ENCODE assay signal across 19 cellular contexts in the genomic region with DNA sequence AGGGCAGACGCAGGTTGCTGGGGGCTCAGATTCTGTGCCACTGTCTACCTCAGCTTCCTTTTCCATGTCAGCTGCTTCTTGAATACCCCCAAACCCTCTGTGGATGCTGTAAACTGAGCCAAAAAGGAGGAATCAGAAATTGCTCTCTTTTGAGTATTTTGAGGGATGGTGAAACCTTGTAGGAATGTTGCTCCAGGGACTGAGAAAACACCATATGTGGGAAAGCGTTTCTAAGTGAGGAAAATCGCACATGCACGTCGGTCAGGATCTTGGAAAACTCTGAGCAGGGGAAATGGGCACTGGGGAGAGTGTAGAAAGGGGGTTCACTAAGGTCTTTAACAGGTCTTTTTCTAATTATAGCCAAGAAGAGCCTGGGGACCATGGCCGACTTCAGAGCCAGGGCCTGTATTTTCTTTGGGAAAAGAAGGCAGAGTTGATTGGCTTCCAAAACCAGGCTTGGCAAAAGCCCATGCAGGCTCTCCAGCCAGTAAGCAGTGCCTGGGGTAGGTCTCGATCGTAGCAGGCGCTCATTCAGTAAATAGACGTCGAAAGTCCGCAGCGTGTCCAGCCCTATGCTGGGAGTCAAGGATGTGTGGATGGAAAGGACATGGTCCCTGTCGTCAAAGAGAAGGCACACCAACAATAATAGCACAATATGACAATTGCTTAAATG. TPM values are rescaled to one million over a fixed set of nuclear protein-coding genes. Genes with fewer than 3 reads are reported as not detected.
DNase-seq lines count a peak whose midpoint lies in the region; ATAC-seq and TF ChIP-seq lines count a peak whose summit lies in the region.
"Had no signal": no experiment of that assay in that cellular context is flagged by ENCODE, and none has a peak within 500 bp of the region (broad histone marks: within the 10 kb centered on the region; RNA-seq: fewer than 3 reads in every experiment).

No MANE protein-coding gene starts in this region.

- BruUV-seq in IMR-90 (replicated peaks; lab: Mats Ljungman, UMichigan) = no TSS peak

- H3K9me3 ChIP-seq in IMR-90 (ENCODE audit: control insufficient read depth, insufficient read depth, low read length) (no peaks in the 10 kb centered on the region), mesenchymal stem cell (ENCODE audit: control insufficient read depth, low read length) (no peaks in the 10 kb centered on the region)
- H3K9me3 ChIP-seq: BLaER1 treated with 17β-estradiol and CSF1 and Interleukin-3, amounts not matched to agents 10 nM and 100 nM; Caco-2 had no signal

- 94% methylated on average over 5 of the region's 14 CpGs; no CpG with 5 or more reads in 1 of the 2 experiments for WGBS in IMR-90 (ENCODE audit: extremely low coverage in 2 of 2, insufficient read length in 1 of 2), 2 experiments
- WGBS in mesenchymal stem cell = 91% methylated on average over 13 of the region's 14 CpGs

- peak overlapping the region; percentile 41; the same call in 1 of the 2 replicates for H4K91ac ChIP-seq in IMR-90 (ENCODE audit: insufficient read depth, low read depth, low read length)
- H4K91ac ChIP-seq in mesenchymal stem cell (ENCODE audit: low read length) = no peak overlapping the region

- no peak for TF ChIP-seq POLR2A in IMR-90 (IDR thresholded peaks at IDR 0.05; ENCODE audit: low read depth, low read length)

- H3K23ac ChIP-seq in IMR-90 (ENCODE audit: low read depth, low read length) (peak overlapping the region; percentile 2; the same call in 1 of the 2 replicates), mesenchymal stem cell (ENCODE audit: low read length in 2 of 2) (no peak overlapping the region)

- H4K8ac ChIP-seq in IMR-90 (ENCODE audit: low read depth in 2 of 2, low read length in 2 of 2) (peak overlapping the region; percentile 46 to 92; a peak in 3 of 4 replicates), mesenchymal stem cell (ENCODE audit: low read length) (no peak overlapping the region)

- CTCF ChIA-PET in IMR-90 (lab: Yijun Ruan, JAX) = interaction anchor here (0.6 to 0.9 kb wide), 2 partner anchors 48 to 61 kb away, joined by 3 read pairs; no protein-coding TSS in a partner anchor
- CTCF ChIA-PET in HEK293T (lab: Yijun Ruan, JAX) = no interaction called here

- H3K36me3 ChIP-seq in IMR-90 (ENCODE audit: control insufficient read depth, insufficient read depth, low read length) (peaks cover 25% of the 10 kb centered on the region), mesenchymal stem cell (ENCODE audit: control insufficient read depth in 1 of 2, insufficient read depth in 2 of 2, low read depth in 1 of 2, low read length in 2 of 2) (no peaks in the 10 kb centered on the region)
- H3K36me3 ChIP-seq: BLaER1 treated with 17β-estradiol and CSF1 and Interleukin-3, amounts not matched to agents 10 nM and 100 nM had no signal

- H3K14ac ChIP-seq in IMR-90 (replicated peaks; ENCODE audit: low read depth, low read length) (peak overlapping the region; percentile 93), mesenchymal stem cell (ENCODE audit: low read length in 2 of 2) (no peak overlapping the region)

- H3K9me3 Mint-ChIP-seq in chondrocyte (ENCODE audit: low read depth) = no peaks in the 10 kb centered on the region

- no peak for TF ChIP-seq RAD21 in IMR-90 (IDR thresholded peaks at IDR 0.05; ENCODE audit: low read length)

- H2AFZ ChIP-seq in IMR-90 (replicated peaks; ENCODE audit: low read length, poor library complexity) (no peak overlapping the region), mesenchymal stem cell (ENCODE audit: low read depth, low read length) (no peak overlapping the region)

- H4K5ac ChIP-seq in IMR-90 (ENCODE audit: low read depth, low read length) = peak overlapping the region; percentile 65

- no peak overlapping the region for H2AK9ac ChIP-seq in IMR-90 (replicated peaks; ENCODE audit: low read depth, low read length, poor library complexity)

- H3K18ac ChIP-seq in IMR-90 (ENCODE audit: low read depth, low read length) = peak overlapping the region; percentile 92
- H3K18ac ChIP-seq in mesenchymal stem cell (ENCODE audit: low read depth in 1 of 2, low read length in 2 of 2) = peak overlapping the region in 1 of 2 experiments; percentile 11

- H2BK120ac ChIP-seq in IMR-90 (ENCODE audit: low read depth, low read length) (peak overlapping the region; percentile 96), mesenchymal stem cell (ENCODE audit: low read depth, low read length) (no peak overlapping the region)

- peak overlapping the region; percentile 98 for H2BK5ac ChIP-seq in IMR-90 (ENCODE audit: low read depth, low read length, poor library complexity, severe bottlenecking)
- no peak overlapping the region for H2BK5ac ChIP-seq in mesenchymal stem cell (ENCODE audit: low read depth, low read length, poor library complexity, severe bottlenecking)

- dilution Hi-C loops in IMR-90 (cut with HindIII; ENCODE audit: low sequenced_read_pairs, unreplicated experiment) = no loop called here

- H3K4me1 ChIP-seq in IMR-90 (ENCODE audit: control insufficient read depth, insufficient read depth, low read length) = peaks cover 40% of the 10 kb centered on the region
- H3K4me1 ChIP-seq in mesenchymal stem cell (ENCODE audit: control insufficient read depth, insufficient read depth, low read depth, low read length) = no peaks in the 10 kb centered on the region
- H3K4me1 ChIP-seq: BLaER1 treated with 17β-estradiol and CSF1 and Interleukin-3, amounts not matched to agents 10 nM and 100 nM; Caco-2 had no signal

- peak overlapping the region; percentile 96; the same call in 1 of the 2 replicates for H2BK20ac ChIP-seq in IMR-90 (ENCODE audit: low read depth, low read length)

- H3K4me1 Mint-ChIP-seq in chondrocyte (ENCODE audit: low read depth) = peaks cover 25% of the 10 kb centered on the region
- H3K4me1 Mint-ChIP-seq: CD4-positive, alpha-beta memory T cell had no signal

- peak overlapping the region; percentile 30 for H3K27ac Mint-ChIP-seq in chondrocyte (ENCODE audit: unreplicated experiment)

- H3K27me3 Mint-ChIP-seq in chondrocyte (ENCODE audit: low read depth) = no peaks in the 10 kb centered on the region

- POLR2A ChIA-PET in IMR-90 (lab: Charles Lee; ENCODE audit: unreplicated experiment) = no interaction called here
- POLR2A ChIA-PET in HEK293T (lab: Yijun Ruan, JAX) = no interaction called here

- H2BK12ac ChIP-seq in mesenchymal stem cell (ENCODE audit: low read length in 2 of 2) = no peak overlapping the region

- DNase-seq in IMR-90 = no peak
- no peak for DNase-seq in chondrocyte (ENCODE audit: low spot score)
- no peak for DNase-seq in mesenchymal stem cell
- DNase-seq in ureter (ENCODE audit: low spot score) = peak; percentile 52
- DNase-seq in NCI-H1105 (lab: John Stamatoyannopoulos, UW) = no peak
- no peak for DNase-seq in T1000 (lab: John Stamatoyannopoulos, UW)
- DNase-seq in HEK293T (ENCODE audit: extremely low spot score) = no peak
- DNase-seq: Caco-2; CD4-positive, alpha-beta memory T cell; DMS 273 treated with DMSO at 0.1 percent for 48 hours; DND-41; GOT3; HCEC 1CT; NCI-H1092 treated with DMSO at 0.1 percent for 48 hours; NCI-H2081; NCI-H2171 treated with DMSO at 0.1 percent for 48 hours; NCI-H524 treated with DMSO at 0.1 percent for 48 hours had no signal

- H3K4me3 Mint-ChIP-seq in chondrocyte (ENCODE audit: unreplicated experiment) = no peak overlapping the region
- H3K4me3 Mint-ChIP-seq: CD4-positive, alpha-beta memory T cell had no signal

- no peak for ATAC-seq in IMR-90 (ENCODE audit: low read depth)

- H3K27ac ChIP-seq in IMR-90 (ENCODE audit: insufficient read depth, low read length) (peak overlapping the region; percentile 65), mesenchymal stem cell (ENCODE audit: low read length, poor library complexity, severe bottlenecking) (no peak overlapping the region)
- H3K27ac ChIP-seq: BLaER1 treated with 17β-estradiol and CSF1 and Interleukin-3, amounts not matched to agents 10 nM and 100 nM; KMS-11 had no signal

- in situ Hi-C loops in IMR-90 (cut with MboI; ENCODE audit: low sequenced_read_pairs) = no loop called here

- H3K4me3 ChIP-seq in IMR-90 (ENCODE audit: insufficient read depth, low read depth, low read length) (no peak overlapping the region), mesenchymal stem cell (ENCODE audit: insufficient read depth in 1 of 2, low read depth in 1 of 2, low read length in 2 of 2) (no peak overlapping the region)
- H3K4me3 ChIP-seq: BLaER1 treated with 17β-estradiol and CSF1 and Interleukin-3, amounts not matched to agents 10 nM and 100 nM had no signal

- no peak for TF ChIP-seq CTCF in IMR-90 (conservative IDR thresholded peaks at IDR 0.05; ENCODE audit: low read depth, low read length)
- no peak for TF ChIP-seq CTCF in chondrocyte (IDR thresholded peaks at IDR 0.05)

- H3K56ac ChIP-seq in IMR-90 (ENCODE audit: extremely low read depth, insufficient read depth, low read length) = no peak overlapping the region

- H3K4ac ChIP-seq in IMR-90 (ENCODE audit: low read depth, low read length) = peak overlapping the region; percentile 97
- H3K4ac ChIP-seq in mesenchymal stem cell (ENCODE audit: low read depth in 1 of 2, low read length in 2 of 2) = no peak overlapping the region

- H3K79me1 ChIP-seq in IMR-90 (ENCODE audit: low read depth in 1 of 2, low read length in 2 of 2) (peaks cover 61 to 93% of the 10 kb centered on the region in 2 experiments), mesenchymal stem cell (replicated peaks; ENCODE audit: low read length, poor library complexity, severe bottlenecking) (no peaks in the 10 kb centered on the region)

- H4K20me1 ChIP-seq in IMR-90 (ENCODE audit: insufficient read depth, low read length) = peaks cover 14% of the 10 kb centered on the region; the same call in 1 of the 2 replicates
- H4K20me1 ChIP-seq: BLaER1 treated with 17β-estradiol and CSF1 and Interleukin-3, amounts not matched to agents 10 nM and 100 nM had no signal

- H3K4me2 ChIP-seq in IMR-90 (ENCODE audit: low read depth, low read length) (no peak overlapping the region), mesenchymal stem cell (ENCODE audit: low read length, poor library complexity, severe bottlenecking) (no peak overlapping the region)
- H3K4me2 ChIP-seq: BLaER1 treated with 17β-estradiol and CSF1 and Interleukin-3, amounts not matched to agents 10 nM and 100 nM; KMS-11 had no signal

- H2BK15ac ChIP-seq in IMR-90 (ENCODE audit: low read depth, low read length) (peak overlapping the region; percentile 82; the same call in 1 of the 3 replicates), mesenchymal stem cell (ENCODE audit: low read depth, poor library complexity, severe bottlenecking) (no peak overlapping the region)

- intact Hi-C loops in IMR-90 (cut with micrococcal nuclease) = loop anchor here (5.0 kb wide), 1 partner anchor 48 kb away; no protein-coding TSS in a partner anchor

- no peaks in the 10 kb centered on the region for H3K27me3 ChIP-seq in IMR-90 (ENCODE audit: control insufficient read depth, insufficient read depth, low read length)
- peaks cover 0 to 5% of the 10 kb centered on the region in 2 experiments for H3K27me3 ChIP-seq in mesenchymal stem cell (ENCODE audit: control insufficient read depth in 1 of 2, insufficient read depth in 1 of 2, low read length in 2 of 2)
- H3K27me3 ChIP-seq: BLaER1 treated with 17β-estradiol and CSF1 and Interleukin-3, amounts not matched to agents 10 nM and 100 nM had no signal

- no peak overlapping the region for H3K9ac ChIP-seq in IMR-90 (ENCODE audit: low read depth, low read length)
- peak overlapping the region; percentile 4 for H3K9ac ChIP-seq in mesenchymal stem cell (ENCODE audit: low read length)
- H3K9ac ChIP-seq: BLaER1 treated with 17β-estradiol and CSF1 and Interleukin-3, amounts not matched to agents 10 nM and 100 nM; KMS-11 had no signal

- peaks cover 3% of the 10 kb centered on the region for H3K36me3 Mint-ChIP-seq in chondrocyte (ENCODE audit: low read depth)
- H3K36me3 Mint-ChIP-seq: CD4-positive, alpha-beta memory T cell had no signal

- peak overlapping the region; percentile 69; the same call in 1 of the 2 replicates for H2AK5ac ChIP-seq in IMR-90 (ENCODE audit: low read depth, low read length)
- H2AK5ac ChIP-seq in mesenchymal stem cell (ENCODE audit: low read length, severe bottlenecking) = no peak overlapping the region

- peaks cover 56% of the 10 kb centered on the region for H3K9me1 ChIP-seq in IMR-90 (ENCODE audit: insufficient read depth, low read length)

RNA-seq across cellular contexts. Expression of a gene that starts 58.0 kb away (rescaled TPM):
- 12.2 TPM in 2 replicates for total RNA-seq in IMR-90 (2012; rRNA removed)
- polyA plus RNA-seq in IMR-90 (2012; rRNA removed) = 32.4 and 36.0 TPM in 2 replicates
- 27.9 and 38.6 TPM in 2 replicates for polyA plus RNA-seq in IMR-90 (2012; cell fraction: cytosol; rRNA removed)
- 52.0 and 83.7 TPM in 2 replicates for polyA plus RNA-seq in IMR-90 (2012; cell fraction: nucleus; rRNA removed; ENCODE audit: low replicate concordance)
- total RNA-seq in chondrocyte = 0.80 to 2.6 TPM (median 2.5 TPM) in 3 replicates
- polyA plus RNA-seq in mesenchymal stem cell (2013, experiment 1 of 2) = 7.4 TPM
- polyA plus RNA-seq in mesenchymal stem cell (2013, experiment 2 of 2) = 7.6 TPM
- total RNA-seq in ureter = 6.1 TPM
- total RNA-seq: CD4-positive, alpha-beta memory T cell had no signal
- polyA plus RNA-seq: CD4-positive, alpha-beta memory T cell had no signal
